Comparison of ENCODE assay signal across 9 cellular contexts in the genomic region with DNA sequence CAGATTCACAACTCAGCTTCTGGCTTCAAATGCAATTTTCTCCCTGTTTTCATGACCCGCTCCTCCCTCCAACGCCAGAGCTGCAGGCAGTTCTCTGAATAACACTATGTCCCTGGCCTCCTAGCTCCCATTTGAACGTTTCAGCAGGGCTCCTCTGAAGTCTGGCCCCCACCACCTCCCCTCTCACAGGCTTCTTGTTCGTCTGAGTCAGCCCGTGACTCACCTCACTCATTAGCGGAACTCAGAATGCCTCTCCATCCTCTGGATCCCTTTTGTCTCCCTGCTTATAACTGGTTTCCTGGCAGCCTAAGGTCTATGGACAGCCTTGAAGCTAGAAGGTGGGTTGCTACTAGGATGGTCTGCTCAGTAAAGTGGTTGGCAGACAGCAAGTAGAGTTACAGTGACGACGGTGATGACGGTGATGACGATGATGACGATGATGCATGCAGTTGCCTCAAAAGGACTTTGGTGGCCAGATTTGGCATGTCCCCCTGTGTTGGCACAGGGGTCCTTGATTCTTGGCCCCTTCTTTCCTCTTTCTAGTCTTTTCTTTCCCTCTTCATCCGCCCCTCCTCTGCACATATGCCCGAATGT.
DNase-seq lines count a peak whose midpoint lies in the region; ATAC-seq, FAIRE-seq and TF ChIP-seq lines count a peak whose summit lies in the region.
"Had no signal": no experiment of that assay in that cellular context is flagged by ENCODE, and none has a peak within 500 bp of the region (broad histone marks: within the 10 kb centered on the region; RNA-seq: fewer than 3 reads in every experiment).

No MANE protein-coding gene starts in this region.

- peak overlapping the region; percentile 8 for H3K4me2 ChIP-seq in GM23248 (ENCODE audit: unreplicated experiment)

- no peak for FAIRE-seq in kidney (lab: Jason Lieb, UNC)

- CTCF ChIA-PET in WTC11 (lab: Charles Lee), result interaction anchor here (0.6 to 0.9 kb wide), 2 partner anchors 14 to 59 kb away, joined by 3 to 7 read pairs; no protein-coding TSS in a partner anchor

- peaks cover 23% of the 10 kb centered on the region for H3K4me1 ChIP-seq in ACC112 (ENCODE audit: control insufficient read depth, insufficient read depth, low read length, unreplicated experiment)
- H3K4me1 ChIP-seq in GM23248 (ENCODE audit: insufficient read depth), result peaks cover 23% of the 10 kb centered on the region
- no peaks in the 10 kb centered on the region for H3K4me1 ChIP-seq in kidney (ENCODE audit: control insufficient read depth in 1 of 2, insufficient read depth in 1 of 2, low read depth in 1 of 2, low read length in 2 of 2)

- H3K36me3 ChIP-seq in ACC112 (ENCODE audit: insufficient read depth, low read length), result no peaks in the 10 kb centered on the region
- no peaks in the 10 kb centered on the region for H3K36me3 ChIP-seq in GM23248 (ENCODE audit: low read depth)
- H3K36me3 ChIP-seq in kidney (ENCODE audit: control insufficient read depth in 1 of 2, insufficient read depth in 2 of 2, low read length in 2 of 2), result no peaks in the 10 kb centered on the region

- intact Hi-C loops in kidney (cut with DNase I), result no loop called here

- no peaks in the 10 kb centered on the region for H3K9me3 ChIP-seq in GM23248 (ENCODE audit: low read depth)
- no peaks in the 10 kb centered on the region for H3K9me3 ChIP-seq in kidney (ENCODE audit: control insufficient read depth in 1 of 2, low read length in 2 of 2)

- H3K27me3 Mint-ChIP-seq in WTC11 (ENCODE audit: low read depth), result no peaks in the 10 kb centered on the region

- no peak overlapping the region for H2AFZ ChIP-seq in ACC112 (ENCODE audit: low read length, unreplicated experiment)
- H2AFZ ChIP-seq in GM23248, result 0 out of 2 replicates have a peak overlapping the region, but pooled peaks have one; percentile 7

- in situ Hi-C loops in GM23248 (cut with MboI), result no loop called here

- no peak overlapping the region for H3K27ac Mint-ChIP-seq in WTC11

- no peak overlapping the region for H3K4me3 Mint-ChIP-seq in WTC11

- no peaks in the 10 kb centered on the region for H3K36me3 Mint-ChIP-seq in WTC11

- H3K27ac ChIP-seq in ACC112 (ENCODE audit: low read depth, low read length) (peak overlapping the region; percentile 73), GM23248 (peak overlapping the region; percentile 51), kidney (ENCODE audit: low read depth in 2 of 2, low read length in 2 of 2) (no peak overlapping the region)

- POLR2A ChIA-PET in WTC11 (lab: Charles Lee), result no interaction called here

- no peak overlapping the region for H3K4me3 ChIP-seq in ACC112 (ENCODE audit: low read depth, low read length)
- no peak overlapping the region for H3K4me3 ChIP-seq in GM23248
- H3K4me3 ChIP-seq in kidney (ENCODE audit: low read length in 2 of 2), result no peak overlapping the region

- H4K20me1 ChIP-seq in GM23248 (ENCODE audit: insufficient read depth), result no peaks in the 10 kb centered on the region

- H3K9ac ChIP-seq in GM23248 (0 out of 2 replicates have a peak overlapping the region, but pooled peaks have one; percentile 6), kidney (ENCODE audit: low read length in 2 of 2) (no peak overlapping the region)

- H3K27me3 ChIP-seq in ACC112 (ENCODE audit: insufficient read depth, low read length) (no peaks in the 10 kb centered on the region), GM23248 (replicated peaks; ENCODE audit: insufficient read depth) (no peaks in the 10 kb centered on the region)

- peaks cover 11% of the 10 kb centered on the region for H3K4me1 Mint-ChIP-seq in WTC11

- 42 to 45% methylated on average over 13 of the region's 13 CpGs for WGBS in GM23248 (ENCODE audit: low coverage in 1 of 2, low lambda C conversion rate in 2 of 2, missing lambda C conversion rate in 2 of 2), 2 experiments

- H3K9me2 ChIP-seq in GM23248 (ENCODE audit: insufficient read depth), result no peaks in the 10 kb centered on the region

- H3F3A ChIP-seq in GM23248 (ENCODE audit: insufficient read depth), result peaks cover 12% of the 10 kb centered on the region

- peak; percentile 95 for DNase-seq in GM23248
- no peak for DNase-seq in WTC11 (ENCODE audit: low spot score)
- peak; percentile 75 for DNase-seq in kidney
- no peak for DNase-seq in NCI-H2107 (lab: John Stamatoyannopoulos, UW)
- DNase-seq in NCI-H2081 treated with DMSO at 0.1 percent for 48 hours (lab: John Stamatoyannopoulos, UW), result no peak
- no peak for DNase-seq in SKM-1 (lab: John Stamatoyannopoulos, UW; ENCODE audit: unreplicated experiment)
- DNase-seq in NCI-H2029 treated with DMSO at 0.1 percent for 48 hours (lab: John Stamatoyannopoulos, UW), result no peak
- DNase-seq: NCI-H82 had no signal

- H3K79me2 ChIP-seq in ACC112 (ENCODE audit: control insufficient read depth, insufficient read depth, low read length, unreplicated experiment), result no peaks in the 10 kb centered on the region
- no peaks in the 10 kb centered on the region for H3K79me2 ChIP-seq in GM23248 (ENCODE audit: insufficient read depth)

- H3K9me3 Mint-ChIP-seq in WTC11, result no peaks in the 10 kb centered on the region

- TF ChIP-seq CTCF in WTC11 (IDR thresholded peaks at IDR 0.05), result no peak
- no peak for TF ChIP-seq CTCF in kidney (IDR thresholded peaks at IDR 0.05; ENCODE audit: borderline replicate concordance, extremely low read depth, insufficient read depth)

- ATAC-seq in WTC11, result peak; percentile 77

TF ChIP-seq in WTC11, 78 proteins besides CTCF, POLR2A, EP300 and RAD21 (continues in another document):
- TF ChIP-seq, protein P1, sequence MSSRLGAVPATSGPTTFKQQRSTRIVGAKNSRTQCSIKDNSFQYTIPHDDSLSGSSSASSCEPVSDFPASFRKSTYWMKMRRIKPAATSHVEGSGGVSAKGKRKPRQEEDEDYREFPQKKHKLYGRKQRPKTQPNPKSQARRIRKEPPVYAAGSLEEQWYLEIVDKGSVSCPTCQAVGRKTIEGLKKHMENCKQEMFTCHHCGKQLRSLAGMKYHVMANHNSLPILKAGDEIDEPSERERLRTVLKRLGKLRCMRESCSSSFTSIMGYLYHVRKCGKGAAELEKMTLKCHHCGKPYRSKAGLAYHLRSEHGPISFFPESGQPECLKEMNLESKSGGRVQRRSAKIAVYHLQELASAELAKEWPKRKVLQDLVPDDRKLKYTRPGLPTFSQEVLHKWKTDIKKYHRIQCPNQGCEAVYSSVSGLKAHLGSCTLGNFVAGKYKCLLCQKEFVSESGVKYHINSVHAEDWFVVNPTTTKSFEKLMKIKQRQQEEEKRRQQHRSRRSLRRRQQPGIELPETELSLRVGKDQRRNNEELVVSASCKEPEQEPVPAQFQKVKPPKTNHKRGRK (CRISPR knock-in tag; IDR thresholded peaks at IDR 0.05; ENCODE audit: borderline replicate concordance), result no peak
- TF ChIP-seq CREM (CRISPR knock-in tag; IDR thresholded peaks at IDR 0.05) (no peak), ZNF425 (CRISPR knock-in tag; conservative IDR thresholded peaks at IDR 0.05) (no peak), ZSCAN18 (CRISPR knock-in tag; IDR thresholded peaks at IDR 0.05) (no peak), TP53 (CRISPR knock-in tag; IDR thresholded peaks at IDR 0.05) (no peak), RELA (CRISPR knock-in tag; IDR thresholded peaks at IDR 0.05; ENCODE audit: borderline replicate concordance) (no peak), IRF2 (CRISPR knock-in tag; IDR thresholded peaks at IDR 0.05; ENCODE audit: borderline replicate concordance, low read depth) (no peak), E2F5 (CRISPR knock-in tag; IDR thresholded peaks at IDR 0.05) (no peak), KAT7 (CRISPR knock-in tag; IDR thresholded peaks at IDR 0.05; ENCODE audit: borderline replicate concordance) (no peak), ETV6 (CRISPR knock-in tag; IDR thresholded peaks at IDR 0.05) (no peak), PRRX2 (CRISPR knock-in tag; IDR thresholded peaks at IDR 0.05) (no peak), MYBL2 (CRISPR knock-in tag; IDR thresholded peaks at IDR 0.05) (no peak), ZBTB21 (CRISPR knock-in tag; IDR thresholded peaks at IDR 0.05; ENCODE audit: borderline replicate concordance) (no peak)

Comparison
In these comparisons a context has a peak if more than half of its experiments do, and no peak if none do; other contexts are left out.
1. H3K27ac ChIP-seq: peak in ACC112 (single experiment) and GM23248 (single experiment); none in kidney (0 of 2).
2. DNase-seq: peak in GM23248 (single experiment) and kidney (single experiment); none in WTC11 (single experiment), NCI-H2107 (single experiment), NCI-H2081 treated with DMSO at 0.1 percent for 48 hours (single experiment), SKM-1 (single experiment) and NCI-H2029 treated with DMSO at 0.1 percent for 48 hours (single experiment).